ENCODE assay signal across 31 cellular contexts in the genomic region with DNA sequence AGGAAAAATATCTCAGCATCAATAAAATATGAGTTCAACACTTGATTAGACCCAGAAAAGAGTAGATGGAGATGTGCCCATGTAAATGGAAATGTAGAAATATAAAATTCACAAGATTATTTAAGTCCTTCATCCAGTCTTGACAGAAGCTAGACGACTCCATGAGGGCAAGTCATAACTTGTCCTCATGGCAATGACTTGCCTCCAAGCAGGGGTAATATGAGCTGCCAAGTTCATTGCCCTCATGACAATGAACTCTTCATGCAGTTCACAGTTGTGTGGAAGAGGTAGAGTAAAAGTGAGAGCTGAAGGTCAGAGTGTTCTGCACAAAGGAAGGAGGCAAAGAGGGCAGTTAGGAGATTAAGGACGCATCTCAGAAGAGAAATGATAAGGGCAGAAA. TPM values are rescaled to one million over a fixed set of nuclear protein-coding genes. Genes with fewer than 3 reads are reported as not detected.
"Had no signal": no experiment of that assay in that cellular context is flagged by ENCODE, and none has a peak within 500 bp of the region (broad histone marks: within the 10 kb centered on the region; RNA-seq: fewer than 3 reads in every experiment).

No MANE protein-coding gene starts in this region.

- H3K9me3 ChIP-seq: colonic mucosa, heart left ventricle, lower lobe of right lung, neutrophil, pancreas, prostate gland, thyroid gland, upper lobe of left lung, vagina had no signal

- DNase-seq: activated CD4-positive, alpha-beta T cell treated with anti-CD3 and anti-CD28 coated beads, Interleukin-2, amount 10 ng/mL, durations not matched to agents 7 days and 5 days; activated CD4-positive, CD25-positive, alpha-beta regulatory T cell treated with anti-CD3 and anti-CD28 coated beads, Interleukin-2, amount 50 U/mL, for 72 hours; activated CD8-positive, alpha-beta T cell treated with anti-CD3 and anti-CD28 coated beads for 36 hours; activated naive CD8-positive, alpha-beta T cell treated with anti-CD3 and anti-CD28 coated beads, Interleukin-2, amount 50 U/mL, for 24 hours; activated T-cell treated with anti-CD3 and anti-CD28 coated beads, Interleukin-2, amount 50 U/mL, for 48 hours; amygdala; colonic mucosa; effector CD8-positive, alpha-beta T cell; erythroblast; heart left ventricle; hypothalamus; immature natural killer cell; kidney glomerular epithelial cell; lower lobe of right lung; mesendoderm; pancreas; retina; small intestine; stimulated activated CD4-positive, alpha-beta T cell treated with anti-CD3 and anti-CD28 coated beads, Interleukin-1b, Interleukin-23, amount 100 ng/mL, for 48 hours; stimulated activated CD4-positive, alpha-beta T cell treated with anti-CD3 and anti-CD28 coated beads, Interleukin-4, amount 100 ng/mL, for 4 hours; stimulated activated CD8-positive, alpha-beta memory T cell treated with anti-CD3 and anti-CD28 coated beads, Interleukin-4, amount 100 ng/mL, for 48 hours; stimulated activated naive CD8-positive, alpha-beta T cell treated with anti-CD3 and anti-CD28 coated beads, Interleukin-15, amount 100 ng/mL, for 72 hours; substantia nigra; T-helper 2 cell; thyroid gland had no signal

- H3K4me3 ChIP-seq: colonic mucosa, heart left ventricle, lower lobe of right lung, pancreas, prostate gland, thyroid gland, upper lobe of left lung, vagina had no signal

- H3K27ac ChIP-seq: colonic mucosa, heart left ventricle, lower lobe of right lung, neutrophil, pancreas, prostate gland, thyroid gland, upper lobe of left lung, vagina had no signal

- H3K36me3 ChIP-seq: colonic mucosa, heart left ventricle, lower lobe of right lung, neutrophil, pancreas, prostate gland, thyroid gland, upper lobe of left lung, vagina had no signal

- H3K27me3 ChIP-seq: colonic mucosa, heart left ventricle, neutrophil, pancreas, thyroid gland, upper lobe of left lung, vagina had no signal

- H3K4me1 ChIP-seq: colonic mucosa, heart left ventricle, lower lobe of right lung, pancreas, prostate gland, thyroid gland, upper lobe of left lung, vagina had no signal

RNA-seq across cellular contexts. Expression of gene CDH11, which starts 22.3 kb away (rescaled TPM):
- total RNA-seq: activated CD4-positive, alpha-beta T cell treated with anti-CD3 and anti-CD28 coated beads, Interleukin-2, amount 10 ng/mL, durations not matched to agents 7 days and 5 days; activated CD8-positive, alpha-beta T cell treated with anti-CD3 and anti-CD28 coated beads for 36 hours; activated T-helper 2 cell treated with anti-CD3 and anti-CD28 coated beads, Interferon-gamma antibody, Interleukin-2, Interleukin-4, amounts not matched to agents 10 μg/mL and 5 μg/mL and 100 μg/mL, durations not matched to agents 14 hours and 24 hours and 36 hours; natural killer cell treated with Interleukin-12 subunit alpha and Interleukin-12 subunit beta and Interleukin-15 and Interleukin-18, amount 100 ng/mL, for 72 hours had no signal
- polyA plus RNA-seq: immature natural killer cell had no signal
